Comparison of ENCODE assay signal across 27 cellular contexts in the genomic region with DNA sequence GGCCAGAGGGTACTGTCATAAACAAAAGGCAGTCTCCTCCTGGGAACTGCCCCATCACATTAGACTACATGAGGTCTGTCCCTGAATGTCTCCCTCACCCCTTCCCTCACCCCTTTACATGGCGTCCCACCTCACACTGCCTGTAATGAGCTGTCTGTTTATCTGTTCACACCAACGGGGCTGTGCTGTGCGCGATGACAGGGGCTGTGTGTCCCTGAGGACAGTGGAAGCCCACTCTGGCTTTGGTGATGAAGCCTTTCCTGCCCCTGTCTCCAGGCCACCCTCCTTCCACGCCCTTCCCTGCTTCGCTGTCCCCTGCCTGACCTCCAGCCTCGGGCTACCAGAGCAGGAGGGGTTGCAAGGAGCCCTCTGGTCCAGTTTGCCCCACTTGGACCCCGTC. TPM values are rescaled to one million over a fixed set of nuclear protein-coding genes. Genes with fewer than 3 reads are reported as not detected.
DNase-seq lines count a peak whose midpoint lies in the region; ATAC-seq, FAIRE-seq and TF ChIP-seq lines count a peak whose summit lies in the region.
"Had no signal": no experiment of that assay in that cellular context is flagged by ENCODE, and none has a peak within 500 bp of the region (broad histone marks: within the 10 kb centered on the region; RNA-seq: fewer than 3 reads in every experiment).

No MANE protein-coding gene starts in this region.

- H3K9me3 Mint-ChIP-seq in effector memory CD8-positive, alpha-beta T cell, result no peaks in the 10 kb centered on the region
- H3K9me3 Mint-ChIP-seq: CD4-positive, CD25-positive, alpha-beta regulatory T cell had no signal

- H3K36me3 ChIP-seq in HepG2 (replicated peaks in 1 of 2; ENCODE audit: control insufficient read depth in 1 of 2, insufficient read depth in 2 of 2, low read length in 2 of 2), result no peaks in the 10 kb centered on the region
- H3K36me3 ChIP-seq in right lobe of liver, result no peaks in the 10 kb centered on the region
- no peaks in the 10 kb centered on the region for H3K36me3 ChIP-seq in neuronal stem cell (replicated peaks in 1 of 2; ENCODE audit: control insufficient read depth in 2 of 2, insufficient read depth in 2 of 2, low read length in 2 of 2)
- no peaks in the 10 kb centered on the region for H3K36me3 ChIP-seq in body of pancreas (replicated peaks in 1 of 2; ENCODE audit: insufficient read depth in 1 of 2, low read depth in 2 of 2)

- no peak overlapping the region for H2BK120ac ChIP-seq in neuronal stem cell (ENCODE audit: low read depth, low read length)

- no peak overlapping the region for H2AFZ ChIP-seq in HepG2 (ENCODE audit: low read length)
- no peak overlapping the region for H2AFZ ChIP-seq in neuronal stem cell (ENCODE audit: low read length)

- H2AK5ac ChIP-seq in neuronal stem cell (ENCODE audit: low read depth, low read length), result peak overlapping the region; percentile 86

- no peaks in the 10 kb centered on the region for H3K36me3 Mint-ChIP-seq in effector memory CD8-positive, alpha-beta T cell (ENCODE audit: insufficient read depth)
- H3K36me3 Mint-ChIP-seq: CD4-positive, CD25-positive, alpha-beta regulatory T cell had no signal

- H3K79me2 ChIP-seq in HepG2 (ENCODE audit: insufficient read depth, low read length), result no peaks in the 10 kb centered on the region

- H3K4me1 ChIP-seq in HepG2 (ENCODE audit: insufficient read depth, low read length) (peaks cover 44% of the 10 kb centered on the region), right lobe of liver (no peaks in the 10 kb centered on the region), neuronal stem cell (ENCODE audit: control insufficient read depth in 2 of 2, insufficient read depth in 1 of 2, low read depth in 1 of 2, low read length in 2 of 2) (peaks cover 23 to 54% of the 10 kb centered on the region in 2 donors), body of pancreas (peaks cover 5% of the 10 kb centered on the region)

- intact Hi-C loops in HepG2 (cut with micrococcal nuclease; ENCODE audit: unreplicated experiment) (no loop called here), right lobe of liver (cut with DNase I) (no loop called here), dorsolateral prefrontal cortex (cut with DNase I) (no loop called here), body of pancreas (cut with DNase I) (no loop called here)

- POLR2A ChIA-PET in HepG2 (lab: Yijun Ruan, JAX), result no interaction called here

- peak overlapping the region; percentile 2 for H2BK12ac ChIP-seq in neuronal stem cell (ENCODE audit: low read length)

- no peak overlapping the region for H3K4ac ChIP-seq in neuronal stem cell (ENCODE audit: low read length)

- peak overlapping the region; percentile 13 for H2BK5ac ChIP-seq in neuronal stem cell (ENCODE audit: low read length)

- H4K20me1 ChIP-seq in HepG2 (ENCODE audit: insufficient read depth, low read length), result no peaks in the 10 kb centered on the region

- no peak for TF ChIP-seq RAD21 in HepG2 (CRISPR knock-in tag; IDR thresholded peaks at IDR 0.05)

- no peak overlapping the region for H3K27ac Mint-ChIP-seq in effector memory CD8-positive, alpha-beta T cell
- H3K27ac Mint-ChIP-seq: CD4-positive, CD25-positive, alpha-beta regulatory T cell had no signal

- no peak overlapping the region for H3K27ac ChIP-seq in HepG2 (ENCODE audit: extremely low read length, insufficient read depth, low read length)
- H3K27ac ChIP-seq in right lobe of liver, result no peak overlapping the region
- H3K27ac ChIP-seq in dorsolateral prefrontal cortex, result peak overlapping the region in 54 of 59 donors; percentile 70 to 99 (median 95)
- peak overlapping the region; percentile 76 for H3K27ac ChIP-seq in neuronal stem cell (replicated peaks; ENCODE audit: low read length)
- no peak overlapping the region for H3K27ac ChIP-seq in body of pancreas
- H3K27ac ChIP-seq: HL-60, RWPE1 had no signal

- no peaks in the 10 kb centered on the region for H3K4me1 Mint-ChIP-seq in effector memory CD8-positive, alpha-beta T cell (ENCODE audit: low read depth in 2 of 2)

- H3K4me3 ChIP-seq in HepG2 (replicated peaks in 1 of 3; ENCODE audit: insufficient read depth in 1 of 3, low read depth in 2 of 3, low read length in 3 of 3) (no peak overlapping the region), right lobe of liver (no peak overlapping the region), dorsolateral prefrontal cortex (no peak overlapping the region), neuronal stem cell (ENCODE audit: low read length in 2 of 2) (no peak overlapping the region), body of pancreas (no peak overlapping the region)

- no TSS peak for BruUV-seq in HepG2 (replicated peaks; lab: Mats Ljungman, UMichigan)

- H3K9ac ChIP-seq in HepG2 (ENCODE audit: insufficient read depth, low read depth, low read length) (no peak overlapping the region), neuronal stem cell (ENCODE audit: low read depth, low read length, poor library complexity) (peak overlapping the region; percentile 4)

- no peak overlapping the region for H3K4me2 ChIP-seq in HepG2 (ENCODE audit: low read depth, low read length)
- H3K4me2 ChIP-seq in neuronal stem cell (ENCODE audit: insufficient read depth, low read length, poor library complexity, severe bottlenecking), result no peak overlapping the region

- TF ChIP-seq EP300 in HepG2 (IDR thresholded peaks at IDR 0.05; ENCODE audit: low read depth in 2 of 2, low read length in 2 of 2) (no peak), HepG2 (CRISPR knock-in tag; IDR thresholded peaks at IDR 0.05; ENCODE audit: borderline replicate concordance) (no peak)

- WGBS in HepG2 (ENCODE audit: low lambda C conversion rate), result 28% methylated on average over 8 of the region's 8 CpGs
- 61% methylated on average over 3 of the region's 8 CpGs for WGBS in right lobe of liver (ENCODE audit: insufficient coverage, low coverage, low lambda C conversion rate, missing lambda C conversion rate)
- WGBS in neuronal stem cell (ENCODE audit: extremely low coverage in 2 of 2, insufficient read length in 2 of 2, insufficient replicate concordance in 1 of 2), 2 donors, result no CpG with 5 or more reads among the region's 8 CpGs
- WGBS in body of pancreas, 2 donors, result 71 to 78% methylated on average over 8 of the region's 8 CpGs

- H3K27me3 Mint-ChIP-seq in effector memory CD8-positive, alpha-beta T cell, result peaks cover 29 to 68% of the 10 kb centered on the region in 2 donors

- H2BK15ac ChIP-seq in neuronal stem cell (ENCODE audit: low read length), result peak overlapping the region; percentile 81

- H4K8ac ChIP-seq in neuronal stem cell (ENCODE audit: low read depth, low read length), result no peak overlapping the region

- DNase-seq in HepG2 (ENCODE audit: low spot score) (no peak), right lobe of liver (no peak), dorsolateral prefrontal cortex (no peak), neuronal stem cell (ENCODE audit: low spot score) (no peak), NCI-H1417 (lab: John Stamatoyannopoulos, UW) (no peak), body of pancreas (no peak)
- DNase-seq in effector memory CD8-positive, alpha-beta T cell, result no peak
- DNase-seq: 8988T; ACHN; CD4-positive, CD25-positive, alpha-beta regulatory T cell; Karpas-422; NCI-H1092; NCI-H1436; NCI-H187; NCI-H2081 treated with DMSO at 0.1 percent for 48 hours; NCI-H2171; NCI-H226; NCI-H510A; SHP77 treated with DMSO at 0.1 percent for 48 hours had no signal

- H3K14ac ChIP-seq in neuronal stem cell (ENCODE audit: low read length), result peak overlapping the region; percentile 72

- H3K4me3 Mint-ChIP-seq in effector memory CD8-positive, alpha-beta T cell, result no peak overlapping the region
- H3K4me3 Mint-ChIP-seq: CD4-positive, CD25-positive, alpha-beta regulatory T cell had no signal

- in situ Hi-C loops in HepG2 (cut with HindIII; ENCODE audit: extremely low pct_ligation_motif_present, low pct_unique_long_range_greater_than_20kb), result no loop called here

- TF ChIP-seq CTCF in HepG2 (CRISPR knock-in tag; IDR thresholded peaks at IDR 0.05) (no peak), right lobe of liver (IDR thresholded peaks at IDR 0.05) (no peak), dorsolateral prefrontal cortex (IDR thresholded peaks at IDR 0.05 in 54 of 56, conservative IDR thresholded peaks at IDR 0.05 in 2 of 56; ENCODE audit: low read depth in 1 of 56, partially characterized antibody in 56 of 56) (no peak), body of pancreas (IDR thresholded peaks at IDR 0.05) (no peak)

- H3K27me3 ChIP-seq in HepG2 (ENCODE audit: control insufficient read depth in 1 of 2, insufficient read depth in 2 of 2, low read length in 2 of 2) (peaks cover 11 to 49% of the 10 kb centered on the region in 2 experiments; a peak in 4 of 5 replicates), right lobe of liver (no peaks in the 10 kb centered on the region), dorsolateral prefrontal cortex (peaks cover 0 to 5% (median 0%) of the 10 kb centered on the region in 45 donors), neuronal stem cell (ENCODE audit: control insufficient read depth in 3 of 3, insufficient read depth in 3 of 3, low read depth in 1 of 3, low read length in 3 of 3) (peaks cover 8 to 82% (median 52%) of the 10 kb centered on the region in 3 experiments), body of pancreas (peaks cover 0 to 10% of the 10 kb centered on the region in 2 donors)

- ATAC-seq in HepG2, result peak; percentile 2
- no peak for ATAC-seq in right lobe of liver
- no peak for ATAC-seq in effector memory CD8-positive, alpha-beta T cell (replicated peaks)
- no peak for ATAC-seq in GM21786 (IDR thresholded peaks at IDR 0.05; ENCODE audit: unreplicated experiment)
- no peak for ATAC-seq in body of pancreas
- ATAC-seq: HCT116, Panc1 had no signal

- FAIRE-seq in HepG2 (lab: Jason Lieb, UNC), result no peak
- FAIRE-seq: GM18507 had no signal

- CTCF ChIA-PET in HepG2 (lab: Yijun Ruan, JAX; ENCODE audit: low intra/inter-chr PET ratio, low total read pairs), result no interaction called here

- H3K79me1 ChIP-seq in neuronal stem cell (ENCODE audit: low read depth, low read length), result peaks cover 2% of the 10 kb centered on the region

- H4K91ac ChIP-seq in neuronal stem cell (ENCODE audit: low read depth, low read length, poor library complexity), result peak overlapping the region; percentile 19

- no peak overlapping the region for H3K23ac ChIP-seq in neuronal stem cell (ENCODE audit: low read depth, low read length, poor library complexity)

- peak overlapping the region; percentile 91 for H3K18ac ChIP-seq in neuronal stem cell (ENCODE audit: low read length)

- TF ChIP-seq POLR2A in HepG2 (IDR thresholded peaks at IDR 0.05; ENCODE audit: insufficient read depth in 1 of 2, low read depth in 2 of 2, low read length in 2 of 2), result 0 out of 4 replicates have a peak, but pooled peaks of 1 of the 2 experiments have one; percentile 59
- TF ChIP-seq POLR2A in right lobe of liver (IDR thresholded peaks at IDR 0.05), result no peak
- TF ChIP-seq POLR2A in body of pancreas (IDR thresholded peaks at IDR 0.05), result no peak

- H3K9me3 ChIP-seq in HepG2 (ENCODE audit: low read length), result no peaks in the 10 kb centered on the region
- no peaks in the 10 kb centered on the region for H3K9me3 ChIP-seq in right lobe of liver
- peaks cover 0 to 2% of the 10 kb centered on the region in 2 donors for H3K9me3 ChIP-seq in neuronal stem cell (replicated peaks in 1 of 2; ENCODE audit: control insufficient read depth in 2 of 2, insufficient read depth in 1 of 2, low read depth in 1 of 2, low read length in 2 of 2)
- no peaks in the 10 kb centered on the region for H3K9me3 ChIP-seq in body of pancreas

RNA-seq across cellular contexts. Expression of gene RHBG, which starts 22.7 kb away (rescaled TPM):
- total RNA-seq in HepG2 (2016; rRNA removed; fragmentation: Illumina TruSeq; extraction: Trizol) (19.9 and 73.5 TPM in 2 replicates), right lobe of liver (1 to 10 TPM in 2 of 6 experiments, under 1 TPM in 2, not detected in 2; 0.42 to 1.6 (median 1.1) TPM), dorsolateral prefrontal cortex (under 1 TPM in 5 of 120 experiments, not detected in 115; 0.33 to 0.61 (median 0.44) TPM), body of pancreas (1 to 10 TPM in 1 of 2 donors, not detected in 1; 3.3 TPM)
- 27.1 and 27.2 TPM in 2 replicates for total RNA-seq in HepG2 (2016; cell fraction: cytosol; rRNA removed; fragmentation: Illumina TruSeq; extraction: Trizol; ENCODE audit: low read depth)
- total RNA-seq in HepG2 (2016; cell fraction: insoluble cytoplasmic fraction; rRNA removed; fragmentation: Illumina TruSeq; extraction: Trizol), result 19.0 and 70.7 TPM in 2 replicates
- total RNA-seq in HepG2 (2016; cell fraction: membrane; rRNA removed; fragmentation: Illumina TruSeq; extraction: Trizol), result 28.4 and 29.7 TPM in 2 replicates
- total RNA-seq in HepG2 (2016; cell fraction: nucleus; rRNA removed; fragmentation: Illumina TruSeq; extraction: Trizol), result 120 and 140 TPM in 2 replicates
- polyA plus RNA-seq in HepG2 (2011; rRNA removed), result 61.8 and 90.0 TPM in 2 replicates
- 15.8 and 22.5 TPM in 2 replicates for polyA plus RNA-seq in HepG2 (2011; cell fraction: cytosol; rRNA removed)
- polyA plus RNA-seq in HepG2 (2011; cell fraction: nucleus; rRNA removed), result 518 and 570 TPM in 2 replicates
- 48.2 and 62.5 TPM in 2 replicates for polyA plus RNA-seq in HepG2 (2012)
- 19.4 and 21.4 TPM in 2 replicates for polyA plus RNA-seq in HepG2 (2016; cell fraction: cytosol; fragmentation: Illumina TruSeq; extraction: Trizol; ENCODE audit: low read depth)
- polyA plus RNA-seq in HepG2 (2016; cell fraction: insoluble cytoplasmic fraction; fragmentation: Illumina TruSeq; extraction: Trizol; ENCODE audit: low read depth), result 25.1 and 33.6 TPM in 2 replicates
- polyA plus RNA-seq in HepG2 (2016; cell fraction: membrane; fragmentation: Illumina TruSeq; extraction: Trizol; ENCODE audit: low read depth), result 30.5 and 32.9 TPM in 2 replicates
- 499 and 532 TPM in 2 replicates for polyA plus RNA-seq in HepG2 (2016; cell fraction: nucleus; fragmentation: Illumina TruSeq; extraction: Trizol; ENCODE audit: insufficient read depth, low read depth)
- polyA minus RNA-seq in HepG2 (2011; rRNA and poly(A)+ RNA removed; ENCODE audit: low replicate concordance), result 63.5 TPM in 1 of 2 replicates, not detected in the other
- 7.9 and 12.7 TPM in 2 replicates for polyA minus RNA-seq in HepG2 (2011; cell fraction: cytosol; rRNA and poly(A)+ RNA removed)
- 124 and 143 TPM in 2 replicates for polyA minus RNA-seq in HepG2 (2011; cell fraction: nucleus; rRNA and poly(A)+ RNA removed)
- 0.03 TPM for polyA plus RNA-seq in neuronal stem cell (2013, experiment 1 of 2)
- polyA plus RNA-seq in neuronal stem cell (2013, experiment 2 of 2), result 0.03 TPM
- total RNA-seq: CD4-positive, CD25-positive, alpha-beta regulatory T cell; OCI-LY7 had no signal
- polyA plus RNA-seq: BJ; CD4-positive, CD25-positive, alpha-beta regulatory T cell had no signal

RNA-seq across cellular contexts. Expression of gene TSACC, which starts 53.4 kb away (rescaled TPM):
- total RNA-seq in HepG2 (2016; rRNA removed; fragmentation: Illumina TruSeq; extraction: Trizol) (1.6 and 2.6 TPM in 2 replicates), right lobe of liver (1 to 10 TPM in 2 of 6 experiments, under 1 TPM in 2, not detected in 2; 0.37 to 1.1 (median 0.99) TPM), dorsolateral prefrontal cortex (1 to 10 TPM in 5 of 120 experiments, under 1 TPM in 3, not detected in 112; 0.67 to 1.6 (median 1.1) TPM), body of pancreas (not detected)
- 3.1 and 3.2 TPM in 2 replicates for total RNA-seq in HepG2 (2016; cell fraction: cytosol; rRNA removed; fragmentation: Illumina TruSeq; extraction: Trizol; ENCODE audit: low read depth)
- total RNA-seq in HepG2 (2016; cell fraction: insoluble cytoplasmic fraction; rRNA removed; fragmentation: Illumina TruSeq; extraction: Trizol), result 1.7 and 2.4 TPM in 2 replicates
- total RNA-seq in HepG2 (2016; cell fraction: membrane; rRNA removed; fragmentation: Illumina TruSeq; extraction: Trizol), result 1.8 and 4.6 TPM in 2 replicates
- 1.3 and 1.8 TPM in 2 replicates for total RNA-seq in HepG2 (2016; cell fraction: nucleus; rRNA removed; fragmentation: Illumina TruSeq; extraction: Trizol)
- polyA plus RNA-seq in HepG2 (2011; rRNA removed), result 1.5 and 1.6 TPM in 2 replicates
- 2.1 and 3.4 TPM in 2 replicates for polyA plus RNA-seq in HepG2 (2011; cell fraction: cytosol; rRNA removed)
- 0.64 and 1.1 TPM in 2 replicates for polyA plus RNA-seq in HepG2 (2011; cell fraction: nucleus; rRNA removed)
- 1.0 and 1.6 TPM in 2 replicates for polyA plus RNA-seq in HepG2 (2012)
- 3.0 and 3.7 TPM in 2 replicates for polyA plus RNA-seq in HepG2 (2016; cell fraction: cytosol; fragmentation: Illumina TruSeq; extraction: Trizol; ENCODE audit: low read depth)
- polyA plus RNA-seq in HepG2 (2016; cell fraction: insoluble cytoplasmic fraction; fragmentation: Illumina TruSeq; extraction: Trizol; ENCODE audit: low read depth), result 2.9 and 3.8 TPM in 2 replicates
- polyA plus RNA-seq in HepG2 (2016; cell fraction: membrane; fragmentation: Illumina TruSeq; extraction: Trizol; ENCODE audit: low read depth), result 3.6 and 4.2 TPM in 2 replicates
- 1.3 TPM in 1 of 2 replicates, not detected in the other for polyA plus RNA-seq in HepG2 (2016; cell fraction: nucleus; fragmentation: Illumina TruSeq; extraction: Trizol; ENCODE audit: insufficient read depth, low read depth)
- 0.88 and 2.1 TPM in 2 replicates for polyA minus RNA-seq in HepG2 (2011; rRNA and poly(A)+ RNA removed; ENCODE audit: low replicate concordance)
- not detected in 2 replicates for polyA minus RNA-seq in HepG2 (2011; cell fraction: cytosol; rRNA and poly(A)+ RNA removed)
- 1.3 TPM in 1 of 2 replicates, not detected in the other for polyA minus RNA-seq in HepG2 (2011; cell fraction: nucleus; rRNA and poly(A)+ RNA removed)
- polyA plus RNA-seq in neuronal stem cell (2013, experiment 1 of 2), result 0.52 TPM
- 0.66 TPM for polyA plus RNA-seq in neuronal stem cell (2013, experiment 2 of 2)
- total RNA-seq: CD4-positive, CD25-positive, alpha-beta regulatory T cell had no signal

RNA-seq across cellular contexts. Expression of gene CCT3, which starts 53.6 kb away (rescaled TPM):
- total RNA-seq in HepG2 (2016; rRNA removed; fragmentation: Illumina TruSeq; extraction: Trizol) (615 and 870 TPM in 2 replicates), right lobe of liver (100 to 1,000 TPM in 3 of 6 experiments, 10 to 100 TPM in 3; 79.3 to 179 (median 115) TPM), dorsolateral prefrontal cortex (100 to 1,000 TPM in 119 of 120 experiments, 10 to 100 TPM in 1; 93.9 to 244 (median 146) TPM), body of pancreas (100 to 1,000 TPM; 104 to 106 TPM)
- total RNA-seq in HepG2 (2016; cell fraction: cytosol; rRNA removed; fragmentation: Illumina TruSeq; extraction: Trizol; ENCODE audit: low read depth), result 207 and 214 TPM in 2 replicates
- total RNA-seq in HepG2 (2016; cell fraction: insoluble cytoplasmic fraction; rRNA removed; fragmentation: Illumina TruSeq; extraction: Trizol), result 624 and 897 TPM in 2 replicates
- total RNA-seq in HepG2 (2016; cell fraction: membrane; rRNA removed; fragmentation: Illumina TruSeq; extraction: Trizol), result 301 and 320 TPM in 2 replicates
- total RNA-seq in HepG2 (2016; cell fraction: nucleus; rRNA removed; fragmentation: Illumina TruSeq; extraction: Trizol), result 255 and 260 TPM in 2 replicates
- 301 and 319 TPM in 2 replicates for polyA plus RNA-seq in HepG2 (2011; rRNA removed)
- polyA plus RNA-seq in HepG2 (2011; cell fraction: cytosol; rRNA removed), result 366 and 378 TPM in 2 replicates
- polyA plus RNA-seq in HepG2 (2011; cell fraction: nucleus; rRNA removed), result 96.9 and 114 TPM in 2 replicates
- 221 and 275 TPM in 2 replicates for polyA plus RNA-seq in HepG2 (2012)
- polyA plus RNA-seq in HepG2 (2016; cell fraction: cytosol; fragmentation: Illumina TruSeq; extraction: Trizol; ENCODE audit: low read depth), result 103 and 105 TPM in 2 replicates
- polyA plus RNA-seq in HepG2 (2016; cell fraction: insoluble cytoplasmic fraction; fragmentation: Illumina TruSeq; extraction: Trizol; ENCODE audit: low read depth), result 652 and 701 TPM in 2 replicates
- 159 and 175 TPM in 2 replicates for polyA plus RNA-seq in HepG2 (2016; cell fraction: membrane; fragmentation: Illumina TruSeq; extraction: Trizol; ENCODE audit: low read depth)
- 306 and 309 TPM in 2 replicates for polyA plus RNA-seq in HepG2 (2016; cell fraction: nucleus; fragmentation: Illumina TruSeq; extraction: Trizol; ENCODE audit: insufficient read depth, low read depth)
- 227 and 626 TPM in 2 replicates for polyA minus RNA-seq in HepG2 (2011; rRNA and poly(A)+ RNA removed; ENCODE audit: low replicate concordance)
- polyA minus RNA-seq in HepG2 (2011; cell fraction: cytosol; rRNA and poly(A)+ RNA removed), result 253 and 292 TPM in 2 replicates
- 83.3 and 153 TPM in 2 replicates for polyA minus RNA-seq in HepG2 (2011; cell fraction: nucleus; rRNA and poly(A)+ RNA removed)
- 153 TPM for polyA plus RNA-seq in neuronal stem cell (2013, experiment 1 of 2)
- polyA plus RNA-seq in neuronal stem cell (2013, experiment 2 of 2), result 152 TPM

Comparison
In these comparisons a context has a peak if more than half of its experiments do, and no peak if none do; other contexts are left out.
1. RNA of gene RHBG, which starts 22.7 kb away (total RNA-seq): 19.0 to 140 TPM in HepG2; 3.3 TPM in body of pancreas, 0.42 to 1.6 TPM in right lobe of liver and 0.33 to 0.61 TPM in dorsolateral prefrontal cortex; every median in the first group is over 4 times any median in the second.
2. H3K27ac ChIP-seq: peak in dorsolateral prefrontal cortex (54 of 59) and neuronal stem cell (single experiment); none in HepG2 (single experiment), right lobe of liver (0 of 3) and body of pancreas (0 of 4).